10 cellular contexts compared by ENCODE assay signal in the genomic region with DNA sequence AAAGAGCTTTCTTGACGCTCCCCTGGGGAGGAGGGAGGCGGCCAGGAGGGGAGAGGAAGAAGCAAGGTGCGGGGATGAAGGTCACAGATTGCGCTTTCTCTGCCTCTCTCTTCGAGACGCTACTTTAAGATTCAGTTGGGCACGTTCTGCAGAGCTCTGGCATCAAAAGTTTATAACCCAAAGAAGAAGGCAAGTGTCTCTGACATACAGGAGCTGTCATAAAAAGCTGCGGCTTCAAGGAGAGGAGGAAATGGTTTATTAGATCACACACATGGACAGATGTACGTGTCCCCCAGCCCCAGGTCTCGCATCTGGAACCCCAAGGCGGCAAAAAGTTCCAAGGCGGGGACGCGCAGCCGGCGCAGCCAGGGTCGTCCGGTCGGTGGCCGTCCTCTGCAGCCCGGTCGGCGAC.
DNase-seq lines count a peak whose midpoint lies in the region; ATAC-seq and TF ChIP-seq lines count a peak whose summit lies in the region.
"Had no signal": no experiment of that assay in that cellular context is flagged by ENCODE, and none has a peak within 500 bp of the region (broad histone marks: within the 10 kb centered on the region; RNA-seq: fewer than 3 reads in every experiment).

No MANE protein-coding gene starts in this region.

- no peak for TF ChIP-seq POLR2A in Peyer's patch (IDR thresholded peaks at IDR 0.05)

- DNase-seq in NCI-H1092 treated with DMSO at 0.1 percent for 48 hours (lab: John Stamatoyannopoulos, UW) (peak; percentile 40), NCI-H1092 (lab: John Stamatoyannopoulos, UW) (no peak), WTC11 (ENCODE audit: low spot score) (peak; percentile 34), skeletal muscle cell (ENCODE audit: low read depth) (no peak), cerebellar nuclear complex (lab: John Stamatoyannopoulos, UW) (no peak), Peyer's patch (no peak)

- H3K27me3 ChIP-seq in Peyer's patch: peaks cover 0 to 14% of the 10 kb centered on the region in 2 donors

- POLR2A ChIA-PET in WTC11 (lab: Charles Lee): interaction anchor here (1.2 kb wide), 1 partner anchor 121 kb away, joined by 6 read pairs; no protein-coding TSS in a partner anchor

- TF ChIP-seq CTCF in WTC11 (IDR thresholded peaks at IDR 0.05): no peak
- TF ChIP-seq CTCF in Peyer's patch (IDR thresholded peaks at IDR 0.05): no peak

- peak overlapping the region; percentile 71 for H3K4me3 ChIP-seq in iPS-11a (ENCODE audit: low read depth, low read length)
- peak overlapping the region; percentile 48 for H3K4me3 ChIP-seq in skeletal muscle cell (ENCODE audit: low read depth, low read length)
- peak overlapping the region in 2 of 4 donors; percentile 39 to 42 for H3K4me3 ChIP-seq in Peyer's patch
- H3K4me3 ChIP-seq: A549 had no signal

- H3K4me3 Mint-ChIP-seq in WTC11: peak overlapping the region; percentile 93

- ATAC-seq in WTC11 (peak; percentile 43), HG02610 (IDR thresholded peaks at IDR 0.05; ENCODE audit: unreplicated experiment) (no peak)
- ATAC-seq: A549 had no signal

- peaks cover 49% of the 10 kb centered on the region for H3K27me3 Mint-ChIP-seq in WTC11 (ENCODE audit: low read depth)

- no peaks in the 10 kb centered on the region for H3K36me3 ChIP-seq in Peyer's patch
- H3K36me3 ChIP-seq: prostate gland had no signal

- H3K27ac ChIP-seq in Peyer's patch: no peak overlapping the region
- H3K27ac ChIP-seq: A549, prostate gland had no signal

- no peaks in the 10 kb centered on the region for H3K9me3 Mint-ChIP-seq in WTC11

- H3K4me1 ChIP-seq in Peyer's patch: peaks cover 0 to 12% (median 0%) of the 10 kb centered on the region in 4 donors
- H3K4me1 ChIP-seq: A549, prostate gland had no signal

- H3K9me3 ChIP-seq in Peyer's patch: no peaks in the 10 kb centered on the region
- H3K9me3 ChIP-seq: A549, prostate gland had no signal

- CTCF ChIA-PET in WTC11 (lab: Charles Lee): interaction anchor here (0.6 to 4.8 kb wide), 26 partner anchors 8 to 891 kb away, joined by 3 to 71 read pairs (median 4); no protein-coding TSS in a partner anchor

- H3K27ac Mint-ChIP-seq in WTC11: no peak overlapping the region

- H3K36me3 Mint-ChIP-seq in WTC11: no peaks in the 10 kb centered on the region

- peaks cover 25% of the 10 kb centered on the region for H3K4me1 Mint-ChIP-seq in WTC11

TF ChIP-seq in WTC11, 78 proteins besides CTCF, POLR2A, EP300 and RAD21 (continues in another document):
- TF ChIP-seq, protein P1, sequence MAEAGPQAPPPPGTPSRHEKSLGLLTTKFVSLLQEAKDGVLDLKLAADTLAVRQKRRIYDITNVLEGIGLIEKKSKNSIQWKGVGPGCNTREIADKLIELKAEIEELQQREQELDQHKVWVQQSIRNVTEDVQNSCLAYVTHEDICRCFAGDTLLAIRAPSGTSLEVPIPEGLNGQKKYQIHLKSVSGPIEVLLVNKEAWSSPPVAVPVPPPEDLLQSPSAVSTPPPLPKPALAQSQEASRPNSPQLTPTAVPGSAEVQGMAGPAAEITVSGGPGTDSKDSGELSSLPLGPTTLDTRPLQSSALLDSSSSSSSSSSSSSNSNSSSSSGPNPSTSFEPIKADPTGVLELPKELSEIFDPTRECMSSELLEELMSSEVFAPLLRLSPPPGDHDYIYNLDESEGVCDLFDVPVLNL (CRISPR knock-in tag; IDR thresholded peaks at IDR 0.05; ENCODE audit: borderline replicate concordance, low read depth): no peak
- TF ChIP-seq, protein P2, sequence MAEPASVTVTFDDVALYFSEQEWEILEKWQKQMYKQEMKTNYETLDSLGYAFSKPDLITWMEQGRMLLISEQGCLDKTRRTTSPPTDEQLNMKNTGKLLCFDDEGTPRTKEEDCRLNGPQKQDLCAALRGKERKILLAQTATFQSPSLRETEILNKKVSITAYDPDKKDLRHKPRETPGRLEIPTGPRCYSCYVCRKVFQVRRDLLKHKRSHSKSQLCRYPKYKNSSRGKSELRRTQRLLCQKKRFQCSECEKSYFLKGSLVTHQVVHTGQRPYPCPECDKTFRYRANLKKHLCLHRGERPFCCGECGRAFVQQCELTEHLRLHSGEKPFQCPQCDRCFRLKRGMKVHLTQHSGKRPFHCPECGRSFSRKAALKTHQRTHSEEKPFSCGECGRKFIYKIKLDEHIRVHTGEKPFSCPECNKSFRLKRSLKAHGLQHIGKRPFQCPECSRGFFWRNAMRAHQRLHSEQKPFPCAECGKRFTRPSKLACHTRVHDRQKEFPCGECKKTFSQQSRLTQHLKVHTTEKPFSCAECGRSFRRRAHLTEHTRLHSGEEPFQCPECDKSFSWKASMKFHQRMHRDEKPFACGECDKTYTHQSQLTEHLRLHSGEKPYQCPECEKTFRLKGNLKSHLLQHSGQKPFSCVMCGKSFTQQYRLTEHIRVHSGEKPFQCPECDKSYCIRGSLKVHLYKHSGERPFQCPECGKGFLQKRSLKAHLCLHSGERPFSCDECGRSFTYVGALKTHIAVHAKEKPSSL (CRISPR knock-in tag; conservative IDR thresholded peaks at IDR 0.05): no peak
- TF ChIP-seq, protein P3, sequence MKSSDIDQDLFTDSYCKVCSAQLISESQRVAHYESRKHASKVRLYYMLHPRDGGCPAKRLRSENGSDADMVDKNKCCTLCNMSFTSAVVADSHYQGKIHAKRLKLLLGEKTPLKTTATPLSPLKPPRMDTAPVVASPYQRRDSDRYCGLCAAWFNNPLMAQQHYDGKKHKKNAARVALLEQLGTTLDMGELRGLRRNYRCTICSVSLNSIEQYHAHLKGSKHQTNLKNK (CRISPR knock-in tag; IDR thresholded peaks at IDR 0.05): no peak
- TF ChIP-seq, protein P4, sequence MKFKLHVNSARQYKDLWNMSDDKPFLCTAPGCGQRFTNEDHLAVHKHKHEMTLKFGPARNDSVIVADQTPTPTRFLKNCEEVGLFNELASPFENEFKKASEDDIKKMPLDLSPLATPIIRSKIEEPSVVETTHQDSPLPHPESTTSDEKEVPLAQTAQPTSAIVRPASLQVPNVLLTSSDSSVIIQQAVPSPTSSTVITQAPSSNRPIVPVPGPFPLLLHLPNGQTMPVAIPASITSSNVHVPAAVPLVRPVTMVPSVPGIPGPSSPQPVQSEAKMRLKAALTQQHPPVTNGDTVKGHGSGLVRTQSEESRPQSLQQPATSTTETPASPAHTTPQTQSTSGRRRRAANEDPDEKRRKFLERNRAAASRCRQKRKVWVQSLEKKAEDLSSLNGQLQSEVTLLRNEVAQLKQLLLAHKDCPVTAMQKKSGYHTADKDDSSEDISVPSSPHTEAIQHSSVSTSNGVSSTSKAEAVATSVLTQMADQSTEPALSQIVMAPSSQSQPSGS (CRISPR knock-in tag; IDR thresholded peaks at IDR 0.05; ENCODE audit: borderline replicate concordance, low read depth): no peak
- TF ChIP-seq, protein P5, sequence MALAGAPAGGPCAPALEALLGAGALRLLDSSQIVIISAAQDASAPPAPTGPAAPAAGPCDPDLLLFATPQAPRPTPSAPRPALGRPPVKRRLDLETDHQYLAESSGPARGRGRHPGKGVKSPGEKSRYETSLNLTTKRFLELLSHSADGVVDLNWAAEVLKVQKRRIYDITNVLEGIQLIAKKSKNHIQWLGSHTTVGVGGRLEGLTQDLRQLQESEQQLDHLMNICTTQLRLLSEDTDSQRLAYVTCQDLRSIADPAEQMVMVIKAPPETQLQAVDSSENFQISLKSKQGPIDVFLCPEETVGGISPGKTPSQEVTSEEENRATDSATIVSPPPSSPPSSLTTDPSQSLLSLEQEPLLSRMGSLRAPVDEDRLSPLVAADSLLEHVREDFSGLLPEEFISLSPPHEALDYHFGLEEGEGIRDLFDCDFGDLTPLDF (CRISPR knock-in tag; IDR thresholded peaks at IDR 0.05): no peak
- TF ChIP-seq SOX15 (CRISPR knock-in tag; IDR thresholded peaks at IDR 0.05): no peak
- TF ChIP-seq, protein P6, sequence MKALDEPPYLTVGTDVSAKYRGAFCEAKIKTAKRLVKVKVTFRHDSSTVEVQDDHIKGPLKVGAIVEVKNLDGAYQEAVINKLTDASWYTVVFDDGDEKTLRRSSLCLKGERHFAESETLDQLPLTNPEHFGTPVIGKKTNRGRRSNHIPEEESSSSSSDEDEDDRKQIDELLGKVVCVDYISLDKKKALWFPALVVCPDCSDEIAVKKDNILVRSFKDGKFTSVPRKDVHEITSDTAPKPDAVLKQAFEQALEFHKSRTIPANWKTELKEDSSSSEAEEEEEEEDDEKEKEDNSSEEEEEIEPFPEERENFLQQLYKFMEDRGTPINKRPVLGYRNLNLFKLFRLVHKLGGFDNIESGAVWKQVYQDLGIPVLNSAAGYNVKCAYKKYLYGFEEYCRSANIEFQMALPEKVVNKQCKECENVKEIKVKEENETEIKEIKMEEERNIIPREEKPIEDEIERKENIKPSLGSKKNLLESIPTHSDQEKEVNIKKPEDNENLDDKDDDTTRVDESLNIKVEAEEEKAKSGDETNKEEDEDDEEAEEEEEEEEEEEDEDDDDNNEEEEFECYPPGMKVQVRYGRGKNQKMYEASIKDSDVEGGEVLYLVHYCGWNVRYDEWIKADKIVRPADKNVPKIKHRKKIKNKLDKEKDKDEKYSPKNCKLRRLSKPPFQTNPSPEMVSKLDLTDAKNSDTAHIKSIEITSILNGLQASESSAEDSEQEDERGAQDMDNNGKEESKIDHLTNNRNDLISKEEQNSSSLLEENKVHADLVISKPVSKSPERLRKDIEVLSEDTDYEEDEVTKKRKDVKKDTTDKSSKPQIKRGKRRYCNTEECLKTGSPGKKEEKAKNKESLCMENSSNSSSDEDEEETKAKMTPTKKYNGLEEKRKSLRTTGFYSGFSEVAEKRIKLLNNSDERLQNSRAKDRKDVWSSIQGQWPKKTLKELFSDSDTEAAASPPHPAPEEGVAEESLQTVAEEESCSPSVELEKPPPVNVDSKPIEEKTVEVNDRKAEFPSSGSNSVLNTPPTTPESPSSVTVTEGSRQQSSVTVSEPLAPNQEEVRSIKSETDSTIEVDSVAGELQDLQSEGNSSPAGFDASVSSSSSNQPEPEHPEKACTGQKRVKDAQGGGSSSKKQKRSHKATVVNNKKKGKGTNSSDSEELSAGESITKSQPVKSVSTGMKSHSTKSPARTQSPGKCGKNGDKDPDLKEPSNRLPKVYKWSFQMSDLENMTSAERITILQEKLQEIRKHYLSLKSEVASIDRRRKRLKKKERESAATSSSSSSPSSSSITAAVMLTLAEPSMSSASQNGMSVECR (CRISPR knock-in tag; IDR thresholded peaks at IDR 0.05; ENCODE audit: borderline replicate concordance): no peak
- no peak for TF ChIP-seq NR3C1 (CRISPR knock-in tag; conservative IDR thresholded peaks at IDR 0.05; ENCODE audit: low read depth)
- no peak for TF ChIP-seq FOXP1 (CRISPR knock-in tag; IDR thresholded peaks at IDR 0.05; ENCODE audit: borderline replicate concordance)
- TF ChIP-seq ELF4 (CRISPR knock-in tag; IDR thresholded peaks at IDR 0.05; ENCODE audit: low read depth): no peak
- no peak for TF ChIP-seq ZBTB21 (CRISPR knock-in tag; IDR thresholded peaks at IDR 0.05; ENCODE audit: borderline replicate concordance)
- TF ChIP-seq KAT7 (CRISPR knock-in tag; IDR thresholded peaks at IDR 0.05; ENCODE audit: borderline replicate concordance): no peak

Comparison
In these comparisons a context has a peak if more than half of its experiments do, and no peak if none do; other contexts are left out.
1. DNase-seq: peak in NCI-H1092 treated with DMSO at 0.1 percent for 48 hours (single experiment) and WTC11 (single experiment); none in NCI-H1092 (single experiment), skeletal muscle cell (single experiment), cerebellar nuclear complex (0 of 2) and Peyer's patch (0 of 3).